In the genomic region with DNA sequence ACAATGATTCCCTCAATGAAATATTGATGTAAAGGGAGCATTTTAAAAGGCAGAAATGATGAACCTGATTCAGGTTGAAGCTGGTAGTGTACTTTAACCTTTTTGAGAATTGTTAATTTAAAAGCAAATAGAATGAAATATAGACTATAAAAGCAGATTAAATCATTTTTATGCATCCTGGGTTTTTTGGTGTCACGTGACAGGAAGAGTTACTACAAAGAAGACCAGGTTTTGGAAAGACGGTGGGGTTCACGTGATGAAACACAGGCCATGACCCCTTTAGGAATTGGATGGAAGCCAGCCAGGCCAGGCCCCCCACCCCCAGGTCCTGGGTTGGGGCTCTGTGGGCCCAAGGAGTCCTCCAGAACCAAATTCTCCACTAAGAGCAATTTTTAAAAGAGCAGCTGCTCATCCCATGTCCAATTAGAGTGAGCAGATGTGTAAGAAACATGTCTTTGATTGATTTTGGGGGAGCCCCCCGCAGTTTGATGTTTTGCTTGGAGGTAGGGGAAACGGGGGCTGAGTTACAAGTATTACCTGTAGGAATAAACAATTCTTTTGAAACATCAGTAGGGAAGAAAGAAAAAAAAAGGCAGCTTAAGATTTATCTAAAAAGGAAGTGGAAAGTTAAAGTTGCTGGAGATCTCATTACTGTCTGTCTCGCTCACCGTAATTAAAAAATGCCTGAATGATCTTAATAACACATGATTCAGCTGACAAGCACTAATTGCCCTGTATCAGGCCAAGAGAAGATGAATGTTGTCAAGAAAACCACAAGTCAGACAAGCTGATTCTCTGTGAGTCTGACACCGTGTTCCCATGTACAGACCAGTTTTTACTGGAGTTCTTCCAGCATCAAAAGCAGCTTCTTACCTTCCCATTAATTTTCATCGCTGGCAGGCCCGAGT, we compare ENCODE assay signal across 12 cellular contexts.
DNase-seq lines count a peak whose midpoint lies in the region; ATAC-seq, FAIRE-seq and TF ChIP-seq lines count a peak whose summit lies in the region.
"Had no signal": no experiment of that assay in that cellular context is flagged by ENCODE, and none has a peak within 500 bp of the region (broad histone marks: within the 10 kb centered on the region; RNA-seq: fewer than 3 reads in every experiment).

No MANE protein-coding gene starts in this region.

- H3K4me1 ChIP-seq in HepG2 (ENCODE audit: insufficient read depth, low read length) (peaks cover 75% of the 10 kb centered on the region), right lobe of liver (peaks cover 0 to 45% (median 14%) of the 10 kb centered on the region in 4 donors), astrocyte (ENCODE audit: insufficient read depth, low read length) (peaks cover 32% of the 10 kb centered on the region), liver (ENCODE audit: control insufficient read depth in 4 of 4, insufficient read depth in 4 of 4, low read length in 3 of 4) (peaks cover 23 to 53% (median 29%) of the 10 kb centered on the region in 4 donors)

- ATAC-seq in HepG2: no peak
- no peak for ATAC-seq in right lobe of liver
- ATAC-seq in GM18511 (IDR thresholded peaks at IDR 0.05; ENCODE audit: unreplicated experiment): no peak
- ATAC-seq in HG03469 (IDR thresholded peaks at IDR 0.05; ENCODE audit: unreplicated experiment): no peak

- no peak for TF ChIP-seq POLR2A in HepG2 (IDR thresholded peaks at IDR 0.05; ENCODE audit: insufficient read depth in 1 of 2, low read depth in 2 of 2, low read length in 2 of 2)
- TF ChIP-seq POLR2A in right lobe of liver (IDR thresholded peaks at IDR 0.05): no peak

- H3K4me1 Mint-ChIP-seq in astrocyte (ENCODE audit: low read depth, unreplicated experiment): peaks cover 44% of the 10 kb centered on the region

- TF ChIP-seq EP300 in HepG2 (IDR thresholded peaks at IDR 0.05; ENCODE audit: low read depth in 2 of 2, low read length in 2 of 2) (no peak), HepG2 (CRISPR knock-in tag; IDR thresholded peaks at IDR 0.05; ENCODE audit: borderline replicate concordance) (no peak)

- H3K27ac ChIP-seq in HepG2 (ENCODE audit: extremely low read length, insufficient read depth, low read length) (no peak overlapping the region), right lobe of liver (peak overlapping the region in 1 of 3 donors; percentile 88), astrocyte (ENCODE audit: low read depth, low read length) (peak overlapping the region; percentile 99), liver (ENCODE audit: low read depth in 1 of 2, low read length in 2 of 2) (peak overlapping the region; percentile 94 to 99)

- no peak for DNase-seq in HepG2 (ENCODE audit: low spot score)
- DNase-seq in right lobe of liver: no peak
- DNase-seq in astrocyte (ENCODE audit: low read depth): peak; percentile 94
- no peak for DNase-seq in activated CD4-positive, alpha-beta T cell treated with anti-CD3 and anti-CD28 coated beads, Interleukin-2, amount 50 U/mL, for 4 hours
- no peak for DNase-seq in stimulated activated CD4-positive, alpha-beta T cell treated with anti-CD3 and anti-CD28 coated beads, Interleukin-4, amount 100 ng/mL, for 1 hour
- DNase-seq: central memory CD4-positive, alpha-beta T cell; GDM1 had no signal

- H3K36me3 ChIP-seq in HepG2 (replicated peaks in 1 of 2; ENCODE audit: control insufficient read depth in 1 of 2, insufficient read depth in 2 of 2, low read length in 2 of 2) (no peaks in the 10 kb centered on the region), right lobe of liver (no peaks in the 10 kb centered on the region), astrocyte (ENCODE audit: insufficient read depth, low read length) (no peaks in the 10 kb centered on the region), liver (ENCODE audit: control insufficient read depth in 4 of 4, insufficient read depth in 3 of 4, low read depth in 1 of 4, low read length in 3 of 4) (no peaks in the 10 kb centered on the region)

- H3K79me2 ChIP-seq in HepG2 (ENCODE audit: insufficient read depth, low read length) (peaks cover 61% of the 10 kb centered on the region), astrocyte (ENCODE audit: insufficient read depth, low read length) (peaks cover 51% of the 10 kb centered on the region)

- H3K4me3 Mint-ChIP-seq in astrocyte (ENCODE audit: unreplicated experiment): no peak overlapping the region
- H3K4me3 Mint-ChIP-seq: stimulated activated naive CD8-positive, alpha-beta T cell treated with anti-CD3 and anti-CD28 coated beads, Interleukin-15, Interleukin-2, amounts not matched to agents 100 ng/mL and 50 ng/mL, for 24 hours had no signal

- H3K4me2 ChIP-seq in HepG2 (ENCODE audit: low read depth, low read length) (no peak overlapping the region), astrocyte (ENCODE audit: low read length) (peak overlapping the region; percentile 54)

- H4K20me1 ChIP-seq in HepG2 (ENCODE audit: insufficient read depth, low read length): peaks cover 11% of the 10 kb centered on the region
- peaks cover 11% of the 10 kb centered on the region for H4K20me1 ChIP-seq in astrocyte (ENCODE audit: insufficient read depth, low read length)

- FAIRE-seq in HepG2 (lab: Jason Lieb, UNC) (no peak), astrocyte (lab: Jason Lieb, UNC) (no peak)

- in situ Hi-C loops in HepG2 (cut with HindIII; ENCODE audit: extremely low pct_ligation_motif_present, low pct_unique_long_range_greater_than_20kb): no loop called here

- WGBS in HepG2 (ENCODE audit: low lambda C conversion rate): 91% methylated on average over 10 of the region's 10 CpGs
- 27% methylated on average over 10 of the region's 10 CpGs for WGBS in right lobe of liver (ENCODE audit: insufficient coverage, low coverage, low lambda C conversion rate, missing lambda C conversion rate)
- 52% methylated on average over 10 of the region's 10 CpGs for WGBS in liver

- H3K4me3 ChIP-seq in HepG2 (replicated peaks in 1 of 3; ENCODE audit: insufficient read depth in 1 of 3, low read depth in 2 of 3, low read length in 3 of 3): no peak overlapping the region
- no peak overlapping the region for H3K4me3 ChIP-seq in right lobe of liver
- no peak overlapping the region for H3K4me3 ChIP-seq in astrocyte (ENCODE audit: insufficient read depth, low read depth, low read length)
- no peak overlapping the region for H3K4me3 ChIP-seq in liver (ENCODE audit: low read depth in 1 of 3, low read length in 3 of 3)
- H3K4me3 ChIP-seq: mucosa of descending colon had no signal

- H3K36me3 Mint-ChIP-seq in astrocyte (ENCODE audit: low read depth, unreplicated experiment): peaks cover 3% of the 10 kb centered on the region

- no TSS peak for BruUV-seq in HepG2 (replicated peaks; lab: Mats Ljungman, UMichigan)

- no peaks in the 10 kb centered on the region for H3K27me3 Mint-ChIP-seq in astrocyte (ENCODE audit: low read depth, unreplicated experiment)
- H3K27me3 Mint-ChIP-seq: stimulated activated naive CD8-positive, alpha-beta T cell treated with anti-CD3 and anti-CD28 coated beads, Interleukin-15, Interleukin-2, amounts not matched to agents 100 ng/mL and 50 ng/mL, for 24 hours had no signal

- no peak overlapping the region for H2AFZ ChIP-seq in HepG2 (ENCODE audit: low read length)
- H2AFZ ChIP-seq in astrocyte (ENCODE audit: low read depth, low read length): no peak overlapping the region

- CTCF ChIA-PET in HepG2 (lab: Yijun Ruan, JAX; ENCODE audit: low intra/inter-chr PET ratio, low total read pairs): no interaction called here

- H3K9ac ChIP-seq in HepG2 (ENCODE audit: insufficient read depth, low read depth, low read length) (peak overlapping the region; percentile 0; the same call in 1 of the 2 replicates), astrocyte (ENCODE audit: low read length) (peak overlapping the region; percentile 74), liver (ENCODE audit: low read depth in 1 of 2, low read length in 2 of 2) (peak overlapping the region in 1 of 2 donors; percentile 42)

- POLR2A ChIA-PET in HepG2 (lab: Yijun Ruan, JAX): no interaction called here

- H3K9me3 ChIP-seq in HepG2 (ENCODE audit: low read length) (no peaks in the 10 kb centered on the region), right lobe of liver (no peaks in the 10 kb centered on the region), astrocyte (ENCODE audit: insufficient read depth, low read depth, low read length) (no peaks in the 10 kb centered on the region), liver (ENCODE audit: control insufficient read depth in 4 of 4, low read length in 3 of 4) (no peaks in the 10 kb centered on the region)
- H3K9me3 ChIP-seq: mucosa of descending colon had no signal

- no peak for TF ChIP-seq CTCF in HepG2 (CRISPR knock-in tag; IDR thresholded peaks at IDR 0.05)
- no peak for TF ChIP-seq CTCF in right lobe of liver (IDR thresholded peaks at IDR 0.05)
- TF ChIP-seq CTCF in astrocyte (IDR thresholded peaks at IDR 0.05; ENCODE audit: insufficient read depth, low read depth, low read length): no peak
- TF ChIP-seq CTCF in liver (IDR thresholded peaks at IDR 0.05; ENCODE audit: low read depth, low read length, missing input control): no peak

- intact Hi-C loops in HepG2 (cut with micrococcal nuclease; ENCODE audit: unreplicated experiment) (loop anchor here (10.0 kb wide), 1 partner anchor 134 kb away; no protein-coding TSS in a partner anchor), right lobe of liver (cut with DNase I) (no loop called here)

- TF ChIP-seq RAD21 in HepG2 (CRISPR knock-in tag; IDR thresholded peaks at IDR 0.05) (no peak), liver (IDR thresholded peaks at IDR 0.05) (no peak)

- H3K9me3 Mint-ChIP-seq in astrocyte (ENCODE audit: unreplicated experiment): no peaks in the 10 kb centered on the region
- H3K9me3 Mint-ChIP-seq: stimulated activated naive CD8-positive, alpha-beta T cell treated with anti-CD3 and anti-CD28 coated beads, Interleukin-15, Interleukin-2, amounts not matched to agents 100 ng/mL and 50 ng/mL, for 24 hours had no signal

- peak overlapping the region; percentile 99 for H3K27ac Mint-ChIP-seq in astrocyte (ENCODE audit: unreplicated experiment)
- H3K27ac Mint-ChIP-seq: stimulated activated naive CD8-positive, alpha-beta T cell treated with anti-CD3 and anti-CD28 coated beads, Interleukin-15, Interleukin-2, amounts not matched to agents 100 ng/mL and 50 ng/mL, for 24 hours had no signal

- H3K27me3 ChIP-seq in HepG2 (ENCODE audit: control insufficient read depth in 1 of 2, insufficient read depth in 2 of 2, low read length in 2 of 2) (no peaks in the 10 kb centered on the region), right lobe of liver (no peaks in the 10 kb centered on the region), astrocyte (ENCODE audit: insufficient read depth, low read length) (no peaks in the 10 kb centered on the region), liver (ENCODE audit: control insufficient read depth in 4 of 4, insufficient read depth in 4 of 4, low read length in 3 of 4) (no peaks in the 10 kb centered on the region)

TF ChIP-seq in HepG2, 621 proteins besides CTCF, POLR2A, EP300 and RAD21 (continues in another document):
- TF ChIP-seq RBM22 (optimal IDR thresholded peaks at IDR 0.05; ENCODE audit: low read length): peak; percentile 22
